In the genomic region with DNA sequence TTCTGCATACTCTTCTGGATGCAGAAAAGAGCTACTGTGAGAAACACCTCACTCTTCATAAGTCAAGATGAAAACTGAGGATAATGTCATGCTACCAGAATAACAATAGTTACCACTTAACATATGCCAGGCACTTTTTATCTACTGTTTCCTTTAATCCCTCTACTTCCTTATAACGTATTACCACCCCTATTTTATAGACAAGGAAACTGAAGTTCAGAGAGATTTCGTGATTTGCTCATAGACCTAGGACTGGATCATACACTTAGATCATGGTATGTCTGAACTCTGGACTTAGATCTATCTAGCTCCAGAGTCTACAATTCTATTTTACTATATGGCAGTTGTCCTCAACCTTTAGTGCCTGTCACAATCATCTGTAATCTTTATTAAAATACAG, we compare ENCODE assay signal across 20 cellular contexts.
DNase-seq lines count a peak whose midpoint lies in the region; FAIRE-seq and TF ChIP-seq lines count a peak whose summit lies in the region.
"Had no signal": no experiment of that assay in that cellular context is flagged by ENCODE, and none has a peak within 500 bp of the region (broad histone marks: within the 10 kb centered on the region; RNA-seq: fewer than 3 reads in every experiment).

No MANE protein-coding gene starts in this region.

- H3K23ac ChIP-seq in mesenchymal stem cell (ENCODE audit: low read length in 2 of 2) (no peak overlapping the region), mesendoderm (ENCODE audit: low read length) (no peak overlapping the region)

- peaks cover 5% of the 10 kb centered on the region for H3K79me1 ChIP-seq in mesenchymal stem cell (replicated peaks; ENCODE audit: low read length, poor library complexity, severe bottlenecking)
- H3K79me1 ChIP-seq in mesendoderm (ENCODE audit: low read length), result no peaks in the 10 kb centered on the region

- H2BK120ac ChIP-seq in mesenchymal stem cell (ENCODE audit: low read depth, low read length), result no peak overlapping the region
- H2BK120ac ChIP-seq in mesendoderm (ENCODE audit: low read depth, low read length), result no peak overlapping the region

- no peak overlapping the region for H3K4ac ChIP-seq in mesenchymal stem cell (ENCODE audit: low read depth in 1 of 2, low read length in 2 of 2)
- no peak overlapping the region for H3K4ac ChIP-seq in mesendoderm (ENCODE audit: low read depth, low read length)

- H2BK5ac ChIP-seq in mesenchymal stem cell (ENCODE audit: low read depth, low read length, poor library complexity, severe bottlenecking) (no peak overlapping the region), mesendoderm (ENCODE audit: low read length) (no peak overlapping the region)

- peak overlapping the region; percentile 38 for H3K27ac Mint-ChIP-seq in chondrocyte (ENCODE audit: unreplicated experiment)
- H3K27ac Mint-ChIP-seq: CD8-positive, alpha-beta T cell; GM23338 had no signal

- H3K9me2 ChIP-seq in Karpas-422 (replicated peaks; ENCODE audit: insufficient read depth, low read length), result no peaks in the 10 kb centered on the region

- no peak overlapping the region for H3K4me3 Mint-ChIP-seq in chondrocyte (ENCODE audit: unreplicated experiment)
- H3K4me3 Mint-ChIP-seq: CD8-positive, alpha-beta T cell; GM23338 had no signal

- H3K27me3 Mint-ChIP-seq in chondrocyte (ENCODE audit: low read depth), result no peaks in the 10 kb centered on the region

- H3K4me3 ChIP-seq in mesenchymal stem cell (ENCODE audit: insufficient read depth in 1 of 2, low read depth in 1 of 2, low read length in 2 of 2) (no peak overlapping the region), small intestine (ENCODE audit: low read depth in 1 of 2, low read length in 2 of 2) (no peak overlapping the region), mesendoderm (ENCODE audit: low read length) (no peak overlapping the region), Karpas-422 (ENCODE audit: low read length) (no peak overlapping the region)
- H3K4me3 ChIP-seq: GM23338, K562, SJCRH30 had no signal

- peak; percentile 46 for DNase-seq in LoVo (ENCODE audit: low spot score)
- no peak for DNase-seq in chondrocyte (ENCODE audit: low spot score)
- no peak for DNase-seq in mesenchymal stem cell
- DNase-seq in small intestine, result peak; percentile 95
- no peak for DNase-seq in mesendoderm
- no peak for DNase-seq in Karpas-422
- no peak for DNase-seq in DMS79 (lab: John Stamatoyannopoulos, UW)
- DNase-seq: CD8-positive, alpha-beta T cell; DMS79 treated with DMSO at 0.1 percent for 48 hours; NCI-H1436; NCI-H2029; NCI-H2171; NCI-H748 treated with DMSO at 0.1 percent for 48 hours; PC-3 had no signal

- no peak overlapping the region for H4K91ac ChIP-seq in mesenchymal stem cell (ENCODE audit: low read length)

- H3K36me3 Mint-ChIP-seq in chondrocyte (ENCODE audit: low read depth), result no peaks in the 10 kb centered on the region
- H3K36me3 Mint-ChIP-seq: CD8-positive, alpha-beta T cell had no signal

- H4K8ac ChIP-seq in mesenchymal stem cell (ENCODE audit: low read length) (no peak overlapping the region), mesendoderm (ENCODE audit: low read depth, low read length) (no peak overlapping the region)

- no peaks in the 10 kb centered on the region for H4K20me1 ChIP-seq in Karpas-422 (ENCODE audit: insufficient read depth, low read depth, low read length)

- 70% methylated on average over 2 of the region's 2 CpGs for WGBS in mesenchymal stem cell
- WGBS in small intestine, 3 donors, result 8 to 40% (median 29%) methylated on average over 2 of the region's 2 CpGs
- WGBS in mesendoderm (ENCODE audit: extremely low coverage, insufficient coverage, low lambda C conversion rate), result no CpG with 5 or more reads among the region's 2 CpGs

- no peak overlapping the region for H2BK12ac ChIP-seq in mesenchymal stem cell (ENCODE audit: low read length in 2 of 2)

- H3K4me2 ChIP-seq in mesenchymal stem cell (ENCODE audit: low read length, poor library complexity, severe bottlenecking), result no peak overlapping the region
- no peak overlapping the region for H3K4me2 ChIP-seq in mesendoderm (ENCODE audit: low read length)
- H3K4me2 ChIP-seq in Karpas-422 (ENCODE audit: low read depth, low read length, poor library complexity, severe bottlenecking), result no peak overlapping the region
- H3K4me2 ChIP-seq: GM23338 had no signal

- TF ChIP-seq CTCF in chondrocyte (IDR thresholded peaks at IDR 0.05), result no peak

- H3K4me1 ChIP-seq in mesenchymal stem cell (ENCODE audit: control insufficient read depth, insufficient read depth, low read depth, low read length) (no peaks in the 10 kb centered on the region), small intestine (ENCODE audit: control insufficient read depth in 2 of 2, insufficient read depth in 1 of 2, low read depth in 1 of 2, low read length in 1 of 2) (peaks cover 0 to 8% of the 10 kb centered on the region in 2 donors), mesendoderm (ENCODE audit: control insufficient read depth, low read depth, low read length) (no peaks in the 10 kb centered on the region), Karpas-422 (ENCODE audit: low read length) (peaks cover 8% of the 10 kb centered on the region; the same call in 1 of the 2 replicates)

- peaks cover 41% of the 10 kb centered on the region for H3K4me1 Mint-ChIP-seq in chondrocyte (ENCODE audit: low read depth)

- H3K27ac ChIP-seq in mesenchymal stem cell (ENCODE audit: low read length, poor library complexity, severe bottlenecking) (peak overlapping the region; percentile 53), small intestine (ENCODE audit: low read depth in 1 of 2, low read length in 1 of 2) (peak overlapping the region in 1 of 2 donors; percentile 32), mesendoderm (ENCODE audit: low read depth, low read length) (no peak overlapping the region), Karpas-422 (ENCODE audit: low read length) (no peak overlapping the region)
- H3K27ac ChIP-seq: HL-60, SJCRH30 had no signal

- peaks cover 0 to 10% of the 10 kb centered on the region in 2 experiments for H3K36me3 ChIP-seq in mesenchymal stem cell (ENCODE audit: control insufficient read depth in 1 of 2, insufficient read depth in 2 of 2, low read depth in 1 of 2, low read length in 2 of 2)
- H3K36me3 ChIP-seq in small intestine (ENCODE audit: control insufficient read depth in 2 of 2, insufficient read depth in 2 of 2, low read length in 2 of 2), result no peaks in the 10 kb centered on the region
- H3K36me3 ChIP-seq in mesendoderm (ENCODE audit: control insufficient read depth, insufficient read depth, low read length), result no peaks in the 10 kb centered on the region
- no peaks in the 10 kb centered on the region for H3K36me3 ChIP-seq in Karpas-422 (ENCODE audit: insufficient read depth, low read length)
- H3K36me3 ChIP-seq: SJCRH30 had no signal

- H3K27me3 ChIP-seq in mesenchymal stem cell (ENCODE audit: control insufficient read depth in 1 of 2, insufficient read depth in 1 of 2, low read length in 2 of 2), result no peaks in the 10 kb centered on the region
- no peaks in the 10 kb centered on the region for H3K27me3 ChIP-seq in small intestine (ENCODE audit: control insufficient read depth in 2 of 2, insufficient read depth in 2 of 2, low read length in 2 of 2)
- H3K27me3 ChIP-seq in mesendoderm (ENCODE audit: insufficient read depth, low read length, poor library complexity), result no peaks in the 10 kb centered on the region
- no peaks in the 10 kb centered on the region for H3K27me3 ChIP-seq in Karpas-422 (ENCODE audit: low read length)
- H3K27me3 ChIP-seq: SJCRH30 had no signal

- H2AFZ ChIP-seq in mesenchymal stem cell (ENCODE audit: low read depth, low read length), result no peak overlapping the region
- H2AFZ ChIP-seq in Karpas-422 (ENCODE audit: low read length), result no peak overlapping the region
- H2AFZ ChIP-seq: GM23338 had no signal

- no peak overlapping the region for H4K5ac ChIP-seq in mesendoderm (ENCODE audit: low read length)

- H3K79me2 ChIP-seq in mesendoderm (ENCODE audit: control insufficient read depth, insufficient read depth, low read length), result no peaks in the 10 kb centered on the region
- H3K79me2 ChIP-seq in Karpas-422 (ENCODE audit: low read length), result no peaks in the 10 kb centered on the region

- no peak overlapping the region for H3K14ac ChIP-seq in mesenchymal stem cell (ENCODE audit: low read length in 2 of 2)

- H3K18ac ChIP-seq in mesenchymal stem cell (ENCODE audit: low read depth in 1 of 2, low read length in 2 of 2) (no peak overlapping the region), mesendoderm (ENCODE audit: low read length) (no peak overlapping the region)

- no peak overlapping the region for H3K9ac ChIP-seq in mesenchymal stem cell (ENCODE audit: low read length)
- H3K9ac ChIP-seq in mesendoderm (ENCODE audit: low read length), result no peak overlapping the region
- H3K9ac ChIP-seq in Karpas-422 (ENCODE audit: low read length), result no peak overlapping the region

- H3K9me3 Mint-ChIP-seq in chondrocyte (ENCODE audit: low read depth), result no peaks in the 10 kb centered on the region
- H3K9me3 Mint-ChIP-seq: CD8-positive, alpha-beta T cell; GM23338 had no signal

- no peak for FAIRE-seq in small intestine (lab: Jason Lieb, UNC)
- FAIRE-seq: D721Med, GM18507, K562 had no signal

- no peaks in the 10 kb centered on the region for H3K9me3 ChIP-seq in mesenchymal stem cell (ENCODE audit: control insufficient read depth, low read length)
- H3K9me3 ChIP-seq in small intestine (ENCODE audit: control insufficient read depth, low read depth), result no peaks in the 10 kb centered on the region
- H3K9me3 ChIP-seq in Karpas-422 (ENCODE audit: low read length), result no peaks in the 10 kb centered on the region
- H3K9me3 ChIP-seq: SJCRH30 had no signal

- no peak overlapping the region for H2AK5ac ChIP-seq in mesenchymal stem cell (ENCODE audit: low read length, severe bottlenecking)
- no peak overlapping the region for H2AK5ac ChIP-seq in mesendoderm (ENCODE audit: low read length)

- no peak overlapping the region for H2BK15ac ChIP-seq in mesenchymal stem cell (ENCODE audit: low read depth, poor library complexity, severe bottlenecking)
- no peak overlapping the region for H2BK15ac ChIP-seq in mesendoderm (replicated peaks; ENCODE audit: low read depth)

- H3K56ac ChIP-seq in mesendoderm (ENCODE audit: low read length), result no peak overlapping the region

Comparison
In these comparisons a context has a peak if more than half of its experiments do, and no peak if none do; other contexts are left out.
1. DNase-seq: peak in LoVo (single experiment) and small intestine (single experiment); none in chondrocyte (single experiment), mesenchymal stem cell (single experiment), mesendoderm (single experiment), Karpas-422 (single experiment) and DMS79 (single experiment).